12 cellular contexts compared by ENCODE assay signal in genomic region chr6:106692112-106692822, GRCh38.
DNase-seq lines count a peak whose midpoint lies in the region; ATAC-seq and TF ChIP-seq lines count a peak whose summit lies in the region.
"Had no signal": no experiment of that assay in that cellular context is flagged by ENCODE, and none has a peak within 500 bp of the region (broad histone marks: within the 10 kb centered on the region; RNA-seq: fewer than 3 reads in every experiment).

No MANE protein-coding gene starts in this region.

- no peaks in the 10 kb centered on the region for H3K9me3 Mint-ChIP-seq in activated T-helper 1 cell treated with anti-CD3 and anti-CD28 coated beads, Interleukin-12 subunit alpha, Interleukin-12 subunit beta, Interleukin-2, Interleukin-4 antibody, amounts not matched to agents 30 ng/mL and 10 ng/mL and 1 ng/mL, durations not matched to agents 14 hours and 24 hours and 36 hours
- H3K9me3 Mint-ChIP-seq: neural crest cell had no signal

- H3K36me3 ChIP-seq in HEK293 (ENCODE audit: control insufficient read depth in 2 of 2, insufficient read depth in 1 of 2, low read length in 2 of 2) (no peaks in the 10 kb centered on the region), skeletal muscle satellite cell (ENCODE audit: insufficient read depth, low read length) (no peaks in the 10 kb centered on the region)
- H3K36me3 ChIP-seq: vagina had no signal

- H3K4me1 Mint-ChIP-seq in activated T-helper 1 cell treated with anti-CD3 and anti-CD28 coated beads, Interleukin-12 subunit alpha, Interleukin-12 subunit beta, Interleukin-2, Interleukin-4 antibody, amounts not matched to agents 30 ng/mL and 10 ng/mL and 1 ng/mL, durations not matched to agents 14 hours and 24 hours and 36 hours (ENCODE audit: low read depth): no peaks in the 10 kb centered on the region

- H3K27me3 Mint-ChIP-seq in activated T-helper 1 cell treated with anti-CD3 and anti-CD28 coated beads, Interleukin-12 subunit alpha, Interleukin-12 subunit beta, Interleukin-2, Interleukin-4 antibody, amounts not matched to agents 30 ng/mL and 10 ng/mL and 1 ng/mL, durations not matched to agents 14 hours and 24 hours and 36 hours (ENCODE audit: insufficient read depth): peaks cover 8% of the 10 kb centered on the region

- H3K4me3 Mint-ChIP-seq in activated T-helper 1 cell treated with anti-CD3 and anti-CD28 coated beads, Interleukin-12 subunit alpha, Interleukin-12 subunit beta, Interleukin-2, Interleukin-4 antibody, amounts not matched to agents 30 ng/mL and 10 ng/mL and 1 ng/mL, durations not matched to agents 14 hours and 24 hours and 36 hours: no peak overlapping the region
- H3K4me3 Mint-ChIP-seq: neural crest cell had no signal

- H3K27ac Mint-ChIP-seq in activated T-helper 1 cell treated with anti-CD3 and anti-CD28 coated beads, Interleukin-12 subunit alpha, Interleukin-12 subunit beta, Interleukin-2, Interleukin-4 antibody, amounts not matched to agents 30 ng/mL and 10 ng/mL and 1 ng/mL, durations not matched to agents 14 hours and 24 hours and 36 hours: no peak overlapping the region

- TF ChIP-seq CTCF in HEK293 (tag by site-specific recombination; IDR thresholded peaks at IDR 0.05): no peak
- no peak for TF ChIP-seq CTCF in omental fat pad (IDR thresholded peaks at IDR 0.05)

- H3K9me3 ChIP-seq in HEK293 (ENCODE audit: control insufficient read depth, insufficient read depth, low read depth, low read length) (no peaks in the 10 kb centered on the region), skeletal muscle satellite cell (replicated peaks; ENCODE audit: low read length) (no peaks in the 10 kb centered on the region)
- H3K9me3 ChIP-seq: vagina had no signal

- CTCF ChIA-PET in HEK293 (lab: Yijun Ruan, JAX): no interaction called here

- ATAC-seq in HG03457 (IDR thresholded peaks at IDR 0.05; ENCODE audit: unreplicated experiment) (no peak), omental fat pad (ENCODE audit: low FRiP score) (no peak)

- H3K9ac ChIP-seq in skeletal muscle satellite cell (ENCODE audit: low read depth, low read length): no peak overlapping the region

- intact Hi-C loops in activated T-helper 1 cell treated with anti-CD3 and anti-CD28 coated beads, Interleukin-12 subunit alpha, Interleukin-12 subunit beta, Interleukin-2, Interleukin-4 antibody, amounts not matched to agents 30 ng/mL and 10 ng/mL and 1 ng/mL, durations not matched to agents 14 hours and 24 hours and 36 hours (cut with micrococcal nuclease): no loop called here

- no peak overlapping the region for H3K4me3 ChIP-seq in HEK293 (ENCODE audit: low read depth, low read length)
- no peak overlapping the region for H3K4me3 ChIP-seq in skeletal muscle satellite cell (ENCODE audit: low read length)
- H3K4me3 ChIP-seq: vagina had no signal

- H3K27ac ChIP-seq in HEK293 (ENCODE audit: extremely low read depth, low read depth, low read length): no peak overlapping the region
- H3K27ac ChIP-seq: vagina had no signal

- H3K27me3 ChIP-seq in skeletal muscle satellite cell (ENCODE audit: control insufficient read depth, insufficient read depth, low read length): peaks cover 8% of the 10 kb centered on the region
- H3K27me3 ChIP-seq: vagina had no signal

- POLR2A ChIA-PET in HEK293 (lab: Yijun Ruan, JAX): no interaction called here

- H3K36me3 Mint-ChIP-seq in activated T-helper 1 cell treated with anti-CD3 and anti-CD28 coated beads, Interleukin-12 subunit alpha, Interleukin-12 subunit beta, Interleukin-2, Interleukin-4 antibody, amounts not matched to agents 30 ng/mL and 10 ng/mL and 1 ng/mL, durations not matched to agents 14 hours and 24 hours and 36 hours (ENCODE audit: low read depth): no peaks in the 10 kb centered on the region

- H3K4me1 ChIP-seq in HEK293 (ENCODE audit: control insufficient read depth, insufficient read depth, low read length): 0 out of 2 replicates have a peak, but pooled peaks cover 7% of the 10 kb centered on the region
- peaks cover 23% of the 10 kb centered on the region for H3K4me1 ChIP-seq in skeletal muscle satellite cell (ENCODE audit: control insufficient read depth, insufficient read depth, low read length)
- H3K4me1 ChIP-seq: vagina had no signal

- DNase-seq in SHP77 treated with DMSO at 0.1 percent for 48 hours (lab: John Stamatoyannopoulos, UW) (peak; percentile 21), glomerular visceral epithelial cell (ENCODE audit: extremely low spot score) (peak; percentile 73), omental fat pad (ENCODE audit: low spot score) (no peak)
- no peak for DNase-seq in activated T-helper 1 cell treated with anti-CD3 and anti-CD28 coated beads, Interleukin-12 subunit alpha, Interleukin-12 subunit beta, Interleukin-2, Interleukin-4 antibody, amounts not matched to agents 30 ng/mL and 10 ng/mL and 1 ng/mL, durations not matched to agents 14 hours and 24 hours and 36 hours (ENCODE audit: low spot score)
- no peak for DNase-seq in stimulated activated CD4-positive, alpha-beta T cell treated with anti-CD3 and anti-CD28 coated beads, Interleukin-4, amount 100 ng/mL, for 1 hour
- DNase-seq: activated gamma-delta T cell, NCI-H1930 had no signal

- H3K4me2 ChIP-seq in skeletal muscle satellite cell (ENCODE audit: low read length): peak overlapping the region; percentile 54

TF ChIP-seq in HEK293, 187 proteins besides CTCF, POLR2A, EP300 and RAD21:
- TF ChIP-seq ZNF596 (tag by site-specific recombination; IDR thresholded peaks at IDR 0.05) (no peak), ZNF146 (tag by site-specific recombination; IDR thresholded peaks at IDR 0.05) (no peak), ZNF660 (tag by site-specific recombination; IDR thresholded peaks at IDR 0.05) (0 out of 2 replicates have a peak, but pooled peaks have one; percentile 46), ZNF10 (tag by site-specific recombination; IDR thresholded peaks at IDR 0.05) (0 out of 2 replicates have a peak, but pooled peaks have one; percentile 27), ZNF449 (tag by site-specific recombination; IDR thresholded peaks at IDR 0.05) (peak; percentile 97), ZNF426 (tag by site-specific recombination; IDR thresholded peaks at IDR 0.05) (no peak), ZNF664 (tag by site-specific recombination; IDR thresholded peaks at IDR 0.05) (no peak), ZNF600 (tag by site-specific recombination; IDR thresholded peaks at IDR 0.05) (peak; percentile 49; the same call in 1 of the 2 replicates)

Comparison
In these comparisons a context has a peak if more than half of its experiments do, and no peak if none do; other contexts are left out.
1. DNase-seq: peak in SHP77 treated with DMSO at 0.1 percent for 48 hours (single experiment) and glomerular visceral epithelial cell (single experiment); none in activated T-helper 1 cell treated with anti-CD3 and anti-CD28 coated beads, Interleukin-12 subunit alpha, Interleukin-12 subunit beta, Interleukin-2, Interleukin-4 antibody, amounts not matched to agents 30 ng/mL and 10 ng/mL and 1 ng/mL, durations not matched to agents 14 hours and 24 hours and 36 hours (single experiment), stimulated activated CD4-positive, alpha-beta T cell treated with anti-CD3 and anti-CD28 coated beads, Interleukin-4, amount 100 ng/mL, for 1 hour (single experiment) and omental fat pad (single experiment).